Comparison of ENCODE assay signal across 21 cellular contexts in genomic region chr12:106360400-106360994, GRCh38.
"Had no signal": no experiment of that assay in that cellular context is flagged by ENCODE, and none has a peak within 500 bp of the region (broad histone marks: within the 10 kb centered on the region; RNA-seq: fewer than 3 reads in every experiment).

No MANE protein-coding gene starts in this region.

- H2AFZ ChIP-seq: parathyroid adenoma had no signal

- DNase-seq: colonic mucosa; dermis blood vessel endothelial cell; esophagus squamous epithelium; foreskin keratinocyte; hippocampal formation; naive thymus-derived CD4-positive, alpha-beta T cell; nephron progenitor cell; retina; spleen; stimulated activated CD4-positive, alpha-beta T cell treated with anti-CD3 and anti-CD28 coated beads, Interleukin-15, amount 100 ng/mL, for 24 hours; stimulated activated CD4-positive, alpha-beta T cell treated with anti-CD3 and anti-CD28 coated beads, Interleukin-1b, Interleukin-23, amount 100 ng/mL, for 48 hours; stimulated activated CD4-positive, alpha-beta T cell treated with anti-CD3 and anti-CD28 coated beads, Interleukin-4, amount 100 ng/mL, for 24 hours; testis; upper lobe of right lung had no signal

- H3K4me3 ChIP-seq: colonic mucosa, esophagus squamous epithelium, lung, prostate gland, spleen, testis, tibial nerve, upper lobe of right lung, vagina had no signal

- H3K9ac ChIP-seq: parathyroid adenoma had no signal

- ATAC-seq: foreskin keratinocyte; naive thymus-derived CD4-positive, alpha-beta T cell; sciatic nerve; stimulated activated memory B cell treated with anti-CD40 and anti-IgM and Interleukin-4, amounts not matched to agents 10 μg/mL and 1 μg/mL and 100 μg/mL, for 72 hours; upper lobe of right lung had no signal

- H3K36me3 ChIP-seq: colonic mucosa, prostate gland, upper lobe of right lung, vagina had no signal

- H3K4me1 ChIP-seq: colonic mucosa, foreskin keratinocyte had no signal

- H3K9me3 ChIP-seq: colonic mucosa, esophagus squamous epithelium, prostate gland, spleen, testis, tibial nerve, upper lobe of right lung, vagina had no signal

- H3K27ac ChIP-seq: colonic mucosa, foreskin keratinocyte, parathyroid adenoma, prostate gland, testis, tibial nerve, vagina had no signal

- H3K27me3 ChIP-seq: colonic mucosa, esophagus squamous epithelium, foreskin keratinocyte, spleen, testis, tibial nerve, upper lobe of right lung, vagina had no signal
